Comparison of ENCODE assay signal across 19 cellular contexts in genomic region chr5:112005533-112005926, GRCh38.
A peak's percentile ranks its signal among the peaks of the same experiment; 100 is the strongest.
DNase-seq lines count a peak whose midpoint lies in the region; ATAC-seq, FAIRE-seq and TF ChIP-seq lines count a peak whose summit lies in the region.
"Had no signal": no experiment of that assay in that cellular context is flagged by ENCODE, and none has a peak within 500 bp of the region (broad histone marks: within the 10 kb centered on the region; RNA-seq: fewer than 3 reads in every experiment).

No MANE protein-coding gene starts in this region.

- no peaks in the 10 kb centered on the region for H3K9me3 Mint-ChIP-seq in Caco-2 (ENCODE audit: unreplicated experiment)
- no peaks in the 10 kb centered on the region for H3K9me3 Mint-ChIP-seq in type B pancreatic cell
- H3K9me3 Mint-ChIP-seq: activated CD4-positive, alpha-beta memory T cell treated with anti-CD3 and anti-CD28 coated beads, Interleukin-2, amount 10 ng/mL, durations not matched to agents 7 days and 5 days; activated T-helper 17 cell treated with anti-CD3 and anti-CD28 coated beads, Interleukin-2, amount 50 U/mL, for 72 hours; stimulated activated naive CD8-positive, alpha-beta T cell treated with anti-CD3 and anti-CD28 coated beads, Interleukin-15, amount 100 ng/mL, for 72 hours had no signal

- H3K4me1 Mint-ChIP-seq in Caco-2 (ENCODE audit: low read depth, unreplicated experiment) (no peaks in the 10 kb centered on the region), type B pancreatic cell (ENCODE audit: unreplicated experiment) (peaks cover 6% of the 10 kb centered on the region)
- H3K4me1 Mint-ChIP-seq: activated CD4-positive, alpha-beta memory T cell treated with anti-CD3 and anti-CD28 coated beads, Interleukin-2, amount 10 ng/mL, durations not matched to agents 7 days and 5 days; activated T-helper 17 cell treated with anti-CD3 and anti-CD28 coated beads, Interleukin-2, amount 50 U/mL, for 72 hours; stimulated activated naive CD8-positive, alpha-beta T cell treated with anti-CD3 and anti-CD28 coated beads, Interleukin-15, amount 100 ng/mL, for 72 hours had no signal

- DNase-seq in HepG2 (ENCODE audit: low spot score): no peak
- no peak for DNase-seq in right lobe of liver
- DNase-seq in K562 (ENCODE audit: extremely low read depth in 1 of 4, low spot score in 3 of 4): no peak
- peak; percentile 53 for DNase-seq in iris pigment epithelial cell (ENCODE audit: low read depth)
- DNase-seq in pons (ENCODE audit: low spot score): no peak
- DNase-seq in NCI-H1092 treated with DMSO at 0.1 percent for 48 hours (lab: John Stamatoyannopoulos, UW): no peak
- DNase-seq in Caco-2: no peak
- no peak for DNase-seq in type B pancreatic cell (ENCODE audit: extremely low spot score, unreplicated experiment)
- DNase-seq: 8988T; activated CD4-positive, alpha-beta memory T cell treated with anti-CD3 and anti-CD28 coated beads, Interleukin-2, amount 10 ng/mL, durations not matched to agents 7 days and 5 days; midbrain; NCI-H1436 treated with DMSO at 0.1 percent for 48 hours; NCI-H446; nucleus accumbens; stimulated activated naive CD8-positive, alpha-beta T cell treated with anti-CD3 and anti-CD28 coated beads, Interleukin-15, amount 100 ng/mL, for 72 hours; SW 1271 had no signal

- H3K27me3 Mint-ChIP-seq in Caco-2 (ENCODE audit: insufficient read depth, unreplicated experiment): no peaks in the 10 kb centered on the region
- H3K27me3 Mint-ChIP-seq in type B pancreatic cell: no peaks in the 10 kb centered on the region
- H3K27me3 Mint-ChIP-seq: activated CD4-positive, alpha-beta memory T cell treated with anti-CD3 and anti-CD28 coated beads, Interleukin-2, amount 10 ng/mL, durations not matched to agents 7 days and 5 days; stimulated activated naive CD8-positive, alpha-beta T cell treated with anti-CD3 and anti-CD28 coated beads, Interleukin-15, amount 100 ng/mL, for 72 hours had no signal

- CTCF ChIA-PET in HepG2 (lab: Yijun Ruan, JAX; ENCODE audit: low intra/inter-chr PET ratio, low total read pairs): no interaction called here
- CTCF ChIA-PET in K562 (lab: Yijun Ruan, JAX; ENCODE audit: low intra/inter-chr PET ratio): no interaction called here
- CTCF ChIA-PET in Caco-2 (lab: Charles Lee): no interaction called here

- no peak overlapping the region for H2AFZ ChIP-seq in HepG2 (ENCODE audit: low read length)
- no peak overlapping the region for H2AFZ ChIP-seq in K562 (ENCODE audit: low read depth, low read length)

- no peak for ATAC-seq in HepG2
- no peak for ATAC-seq in right lobe of liver
- ATAC-seq in K562: no peak
- ATAC-seq: stimulated activated naive CD8-positive, alpha-beta T cell treated with anti-CD3 and anti-CD28 coated beads, Interleukin-15, amount 100 ng/mL, for 72 hours had no signal

- in situ Hi-C loops in HepG2 (cut with HindIII; ENCODE audit: extremely low pct_ligation_motif_present, low pct_unique_long_range_greater_than_20kb) (no loop called here), K562 (cut with MboI) (no loop called here)

- no peaks in the 10 kb centered on the region for H3K36me3 ChIP-seq in HepG2 (replicated peaks in 1 of 2; ENCODE audit: control insufficient read depth in 1 of 2, insufficient read depth in 2 of 2, low read length in 2 of 2)
- H3K36me3 ChIP-seq in right lobe of liver: no peaks in the 10 kb centered on the region
- no peaks in the 10 kb centered on the region for H3K36me3 ChIP-seq in K562 (ENCODE audit: control insufficient read depth, insufficient read depth, low read length)
- H3K36me3 ChIP-seq in Caco-2 (ENCODE audit: control insufficient read depth, insufficient read depth, low read length): no peaks in the 10 kb centered on the region

- TF ChIP-seq RAD21 in HepG2 (CRISPR knock-in tag; IDR thresholded peaks at IDR 0.05) (no peak), K562 (CRISPR knock-in tag; conservative IDR thresholded peaks at IDR 0.05 in 1 of 2, IDR thresholded peaks at IDR 0.05 in 1 of 2) (no peak)

- no peak overlapping the region for H3K4me3 Mint-ChIP-seq in Caco-2 (ENCODE audit: unreplicated experiment)
- no peak overlapping the region for H3K4me3 Mint-ChIP-seq in type B pancreatic cell
- H3K4me3 Mint-ChIP-seq: activated CD4-positive, alpha-beta memory T cell treated with anti-CD3 and anti-CD28 coated beads, Interleukin-2, amount 10 ng/mL, durations not matched to agents 7 days and 5 days; activated T-helper 17 cell treated with anti-CD3 and anti-CD28 coated beads, Interleukin-2, amount 50 U/mL, for 72 hours; stimulated activated naive CD8-positive, alpha-beta T cell treated with anti-CD3 and anti-CD28 coated beads, Interleukin-15, amount 100 ng/mL, for 72 hours had no signal

- BruUV-seq in HepG2 (replicated peaks; lab: Mats Ljungman, UMichigan): no TSS peak
- no TSS peak for BruUV-seq in K562 (replicated peaks; lab: Mats Ljungman, UMichigan)
- no TSS peak for BruUV-seq in Caco-2 (replicated peaks; lab: Mats Ljungman, UMichigan)

- H3K27ac Mint-ChIP-seq in Caco-2 (ENCODE audit: unreplicated experiment): no peak overlapping the region
- no peak overlapping the region for H3K27ac Mint-ChIP-seq in type B pancreatic cell
- H3K27ac Mint-ChIP-seq: activated CD4-positive, alpha-beta memory T cell treated with anti-CD3 and anti-CD28 coated beads, Interleukin-2, amount 10 ng/mL, durations not matched to agents 7 days and 5 days; activated T-helper 17 cell treated with anti-CD3 and anti-CD28 coated beads, Interleukin-2, amount 50 U/mL, for 72 hours; stimulated activated naive CD8-positive, alpha-beta T cell treated with anti-CD3 and anti-CD28 coated beads, Interleukin-15, amount 100 ng/mL, for 72 hours had no signal

- H3K9ac ChIP-seq in HepG2 (ENCODE audit: insufficient read depth, low read depth, low read length) (no peak overlapping the region), K562 (ENCODE audit: insufficient read depth in 1 of 2, low read depth in 2 of 2, low read length in 2 of 2) (no peak overlapping the region)

- no peaks in the 10 kb centered on the region for H3K9me3 ChIP-seq in HepG2 (ENCODE audit: low read length)
- H3K9me3 ChIP-seq in right lobe of liver: no peaks in the 10 kb centered on the region
- H3K9me3 ChIP-seq in K562 (replicated peaks; ENCODE audit: control insufficient read depth, insufficient read depth, low read depth, low read length): 0 out of 2 replicates have a peak, but pooled peaks cover 2% of the 10 kb centered on the region
- no peaks in the 10 kb centered on the region for H3K9me3 ChIP-seq in Caco-2

- 0% methylated on average over 1 of the region's 1 CpG for WGBS in HepG2 (ENCODE audit: low lambda C conversion rate)
- 64% methylated on average over 1 of the region's 1 CpG for whole genome bisulfite sequencing in right lobe of liver (ENCODE audit: insufficient coverage, low coverage, low lambda C conversion rate, missing lambda C conversion rate)
- WGBS in K562 (ENCODE audit: insufficient coverage, low coverage, missing lambda C conversion rate): 0% methylated on average over 1 of the region's 1 CpG

- H3K4me1 ChIP-seq in HepG2 (ENCODE audit: insufficient read depth, low read length) (no peaks in the 10 kb centered on the region), right lobe of liver (no peaks in the 10 kb centered on the region), K562 (replicated peaks in 1 of 2; ENCODE audit: control insufficient read depth in 2 of 2, insufficient read depth in 2 of 2, low read length in 2 of 2) (no peaks in the 10 kb centered on the region), Caco-2 (no peaks in the 10 kb centered on the region)

- H3K27ac ChIP-seq in HepG2 (ENCODE audit: extremely low read length, insufficient read depth, low read length) (no peak overlapping the region), right lobe of liver (no peak overlapping the region), K562 (ENCODE audit: extremely low read depth, low read depth, low read length) (no peak overlapping the region)

- H3K9me1 ChIP-seq in K562 (ENCODE audit: control insufficient read depth, insufficient read depth, low read length): no peaks in the 10 kb centered on the region

- no peaks in the 10 kb centered on the region; a peak in 1 of 5 replicates for H3K27me3 ChIP-seq in HepG2 (ENCODE audit: control insufficient read depth in 1 of 2, insufficient read depth in 2 of 2, low read length in 2 of 2)
- H3K27me3 ChIP-seq in right lobe of liver: no peaks in the 10 kb centered on the region
- H3K27me3 ChIP-seq in K562 (ENCODE audit: control insufficient read depth in 2 of 2, insufficient read depth in 2 of 2, low read length in 2 of 2): no peaks in the 10 kb centered on the region
- no peaks in the 10 kb centered on the region for H3K27me3 ChIP-seq in Caco-2 (replicated peaks; ENCODE audit: control insufficient read depth, insufficient read depth, low read length)

- H4K20me1 ChIP-seq in HepG2 (ENCODE audit: insufficient read depth, low read length) (no peaks in the 10 kb centered on the region), K562 (replicated peaks; ENCODE audit: control insufficient read depth, insufficient read depth, low read length) (no peaks in the 10 kb centered on the region)

- H3K4me3 ChIP-seq in HepG2 (replicated peaks in 1 of 3; ENCODE audit: insufficient read depth in 1 of 3, low read depth in 2 of 3, low read length in 3 of 3) (no peak overlapping the region), right lobe of liver (no peak overlapping the region), K562 (no peak overlapping the region), Caco-2 (ENCODE audit: low read depth, low read length) (no peak overlapping the region)

- H3K36me3 Mint-ChIP-seq in Caco-2 (ENCODE audit: insufficient read depth, unreplicated experiment) (no peaks in the 10 kb centered on the region), type B pancreatic cell (no peaks in the 10 kb centered on the region)

- no peaks in the 10 kb centered on the region for H3K79me2 ChIP-seq in HepG2 (ENCODE audit: insufficient read depth, low read length)
- H3K79me2 ChIP-seq in K562 (ENCODE audit: control insufficient read depth, insufficient read depth, low read length): no peaks in the 10 kb centered on the region

- FAIRE-seq in HepG2 (lab: Jason Lieb, UNC) (no peak), K562 (lab: Jason Lieb, UNC) (no peak)
- FAIRE-seq: G401.6, islet of Langerhans had no signal

- TF ChIP-seq CTCF in HepG2 (CRISPR knock-in tag; IDR thresholded peaks at IDR 0.05): no peak
- no peak for TF ChIP-seq CTCF in right lobe of liver (IDR thresholded peaks at IDR 0.05)
- no peak for TF ChIP-seq CTCF in K562 (IDR thresholded peaks at IDR 0.05 in 2 of 3, conservative IDR thresholded peaks at IDR 0.05 in 1 of 3; ENCODE audit: insufficient read depth in 2 of 3, low read depth in 1 of 3, low read length in 3 of 3)
- TF ChIP-seq CTCF in Caco-2 (IDR thresholded peaks at IDR 0.05; ENCODE audit: insufficient read depth in 1 of 2, low read depth in 1 of 2, low read length in 1 of 2, severe bottlenecking in 1 of 2, unreplicated experiment in 1 of 2): no peak
- TF ChIP-seq CTCF in type B pancreatic cell (conservative IDR thresholded peaks at IDR 0.05): no peak

- H3K4me2 ChIP-seq in HepG2 (ENCODE audit: low read depth, low read length) (no peak overlapping the region), K562 (ENCODE audit: insufficient read depth, low read length) (no peak overlapping the region)

- POLR2A ChIA-PET in HepG2 (lab: Yijun Ruan, JAX) (no interaction called here), K562 (lab: Yijun Ruan, JAX) (no interaction called here), Caco-2 (lab: Charles Lee) (no interaction called here)

- intact Hi-C loops in HepG2 (cut with micrococcal nuclease; ENCODE audit: unreplicated experiment) (no loop called here), right lobe of liver (cut with DNase I) (no loop called here), K562 (cut with micrococcal nuclease) (no loop called here), Caco-2 (cut with micrococcal nuclease; ENCODE audit: unreplicated experiment) (no loop called here)

- TF ChIP-seq POLR2A in HepG2 (IDR thresholded peaks at IDR 0.05; ENCODE audit: insufficient read depth in 1 of 2, low read depth in 2 of 2, low read length in 2 of 2): no peak
- TF ChIP-seq POLR2A in right lobe of liver (IDR thresholded peaks at IDR 0.05): no peak
- no peak for TF ChIP-seq POLR2A in K562 (conservative IDR thresholded peaks at IDR 0.05)

- TF ChIP-seq EP300 in HepG2 (IDR thresholded peaks at IDR 0.05; ENCODE audit: low read depth in 2 of 2, low read length in 2 of 2) (no peak), HepG2 (CRISPR knock-in tag; IDR thresholded peaks at IDR 0.05; ENCODE audit: borderline replicate concordance) (no peak), K562 (IDR thresholded peaks at IDR 0.05; ENCODE audit: low read length) (no peak)

Comparison
In these comparisons a context has a peak if more than half of its experiments do, and no peak if none do; other contexts are left out.
1. Of the 241 proteins assayed by ChIP-seq in both HepG2 and K562: peak only in HepG2: none; only in K562: MAFG; in both: MAFF and MAFK; in neither: 238.